1 cellular context compared by ENCODE assay signal in the genomic region with DNA sequence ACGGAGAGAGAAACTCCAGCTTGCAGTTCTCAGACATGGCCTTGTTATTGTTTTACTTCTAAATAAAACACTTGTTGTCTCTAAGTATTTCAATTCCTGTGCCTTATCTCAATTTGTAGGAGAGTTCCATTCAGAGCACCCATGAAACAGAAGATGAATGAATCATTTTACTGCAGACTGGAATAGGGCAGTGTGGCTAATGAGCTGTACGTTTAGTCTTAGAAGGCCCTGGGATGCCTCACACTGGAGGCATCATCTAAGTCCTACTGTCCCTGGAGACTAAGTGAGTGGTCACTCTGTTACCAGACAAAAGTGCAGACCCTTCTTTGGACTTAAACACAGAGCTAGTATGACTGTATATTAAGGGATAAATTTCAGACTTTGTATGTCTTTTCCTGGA.
TF ChIP-seq lines count a peak whose summit lies in the region.

No MANE protein-coding gene starts in this region.

TF ChIP-seq in GM23338, 12 proteins besides CTCF, POLR2A, EP300 and RAD21 (continued from another document):
- TF ChIP-seq, protein P1, sequence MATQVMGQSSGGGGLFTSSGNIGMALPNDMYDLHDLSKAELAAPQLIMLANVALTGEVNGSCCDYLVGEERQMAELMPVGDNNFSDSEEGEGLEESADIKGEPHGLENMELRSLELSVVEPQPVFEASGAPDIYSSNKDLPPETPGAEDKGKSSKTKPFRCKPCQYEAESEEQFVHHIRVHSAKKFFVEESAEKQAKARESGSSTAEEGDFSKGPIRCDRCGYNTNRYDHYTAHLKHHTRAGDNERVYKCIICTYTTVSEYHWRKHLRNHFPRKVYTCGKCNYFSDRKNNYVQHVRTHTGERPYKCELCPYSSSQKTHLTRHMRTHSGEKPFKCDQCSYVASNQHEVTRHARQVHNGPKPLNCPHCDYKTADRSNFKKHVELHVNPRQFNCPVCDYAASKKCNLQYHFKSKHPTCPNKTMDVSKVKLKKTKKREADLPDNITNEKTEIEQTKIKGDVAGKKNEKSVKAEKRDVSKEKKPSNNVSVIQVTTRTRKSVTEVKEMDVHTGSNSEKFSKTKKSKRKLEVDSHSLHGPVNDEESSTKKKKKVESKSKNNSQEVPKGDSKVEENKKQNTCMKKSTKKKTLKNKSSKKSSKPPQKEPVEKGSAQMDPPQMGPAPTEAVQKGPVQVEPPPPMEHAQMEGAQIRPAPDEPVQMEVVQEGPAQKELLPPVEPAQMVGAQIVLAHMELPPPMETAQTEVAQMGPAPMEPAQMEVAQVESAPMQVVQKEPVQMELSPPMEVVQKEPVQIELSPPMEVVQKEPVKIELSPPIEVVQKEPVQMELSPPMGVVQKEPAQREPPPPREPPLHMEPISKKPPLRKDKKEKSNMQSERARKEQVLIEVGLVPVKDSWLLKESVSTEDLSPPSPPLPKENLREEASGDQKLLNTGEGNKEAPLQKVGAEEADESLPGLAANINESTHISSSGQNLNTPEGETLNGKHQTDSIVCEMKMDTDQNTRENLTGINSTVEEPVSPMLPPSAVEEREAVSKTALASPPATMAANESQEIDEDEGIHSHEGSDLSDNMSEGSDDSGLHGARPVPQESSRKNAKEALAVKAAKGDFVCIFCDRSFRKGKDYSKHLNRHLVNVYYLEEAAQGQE (IDR thresholded peaks at IDR 0.05; ENCODE audit: unreplicated experiment): no peak
- no peak for TF ChIP-seq ZNF331 (CRISPR knock-in tag; IDR thresholded peaks at IDR 0.05; ENCODE audit: low read depth)
- TF ChIP-seq ZNF114 (CRISPR knock-in tag; IDR thresholded peaks at IDR 0.05): no peak
- no peak for TF ChIP-seq POLR2AphosphoS5 (IDR thresholded peaks at IDR 0.05; ENCODE audit: low read depth)
- TF ChIP-seq EZH2phosphoT487 (IDR thresholded peaks at IDR 0.05; ENCODE audit: unreplicated experiment): no peak
- TF ChIP-seq STAT1 (IDR thresholded peaks at IDR 0.05; ENCODE audit: unreplicated experiment): no peak
- no peak for TF ChIP-seq JUNB (IDR thresholded peaks at IDR 0.05; ENCODE audit: unreplicated experiment)
- TF ChIP-seq, protein P2, sequence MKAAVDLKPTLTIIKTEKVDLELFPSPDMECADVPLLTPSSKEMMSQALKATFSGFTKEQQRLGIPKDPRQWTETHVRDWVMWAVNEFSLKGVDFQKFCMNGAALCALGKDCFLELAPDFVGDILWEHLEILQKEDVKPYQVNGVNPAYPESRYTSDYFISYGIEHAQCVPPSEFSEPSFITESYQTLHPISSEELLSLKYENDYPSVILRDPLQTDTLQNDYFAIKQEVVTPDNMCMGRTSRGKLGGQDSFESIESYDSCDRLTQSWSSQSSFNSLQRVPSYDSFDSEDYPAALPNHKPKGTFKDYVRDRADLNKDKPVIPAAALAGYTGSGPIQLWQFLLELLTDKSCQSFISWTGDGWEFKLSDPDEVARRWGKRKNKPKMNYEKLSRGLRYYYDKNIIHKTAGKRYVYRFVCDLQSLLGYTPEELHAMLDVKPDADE (IDR thresholded peaks at IDR 0.05): no peak
- TF ChIP-seq NANOG (IDR thresholded peaks at IDR 0.05; ENCODE audit: borderline replicate concordance): no peak
TF ChIP-seq in GM23338: peak in this region for 0.
